In the genomic region with DNA sequence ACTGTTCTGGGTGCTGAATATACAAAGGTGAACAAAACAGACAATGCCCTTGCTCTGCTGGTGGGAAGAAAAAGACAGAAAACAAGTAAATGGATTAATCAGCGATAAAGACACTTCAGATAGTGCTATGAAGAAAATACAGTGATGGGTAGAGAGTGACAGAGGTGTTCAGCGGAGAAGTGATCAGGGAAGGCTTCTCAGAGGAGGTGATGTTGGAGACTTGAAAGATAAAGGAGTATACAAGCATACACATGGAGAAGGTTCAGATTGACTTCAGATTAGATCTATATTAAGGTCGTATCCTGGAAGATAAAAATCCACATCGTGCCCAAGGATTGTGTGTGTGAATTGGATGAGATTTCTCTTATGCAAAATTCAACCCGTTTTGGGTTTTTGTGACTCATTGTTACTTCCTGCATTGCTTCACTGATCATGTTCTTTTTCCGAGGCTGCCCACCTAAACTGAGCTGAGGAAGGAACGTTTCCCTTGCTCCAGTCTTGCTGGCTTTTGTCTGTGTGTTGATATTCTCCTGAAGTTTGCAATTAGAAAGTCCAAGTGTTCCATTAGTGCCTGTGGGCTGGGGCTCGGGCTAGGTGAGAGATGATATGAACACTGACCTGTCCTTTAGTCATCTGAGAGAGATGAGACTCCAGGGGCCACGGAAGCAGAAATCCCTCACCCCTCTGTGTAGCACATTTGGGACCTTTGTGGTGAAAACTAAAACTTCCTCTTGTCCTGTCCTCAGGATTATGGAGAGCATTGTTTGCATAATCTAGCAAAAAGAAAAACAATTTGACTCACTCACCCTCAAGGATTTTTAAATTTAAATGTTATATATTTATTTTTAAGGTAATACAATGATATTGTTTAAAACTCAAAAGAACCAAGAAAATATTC, we compare ENCODE assay signal across 11 cellular contexts. TPM values are rescaled to one million over a fixed set of nuclear protein-coding genes. Genes with fewer than 3 reads are reported as not detected.
DNase-seq lines count a peak whose midpoint lies in the region; ATAC-seq and TF ChIP-seq lines count a peak whose summit lies in the region.
"Had no signal": no experiment of that assay in that cellular context is flagged by ENCODE, and none has a peak within 500 bp of the region (broad histone marks: within the 10 kb centered on the region; RNA-seq: fewer than 3 reads in every experiment).

No MANE protein-coding gene starts in this region.

- ATAC-seq in HG03175 (IDR thresholded peaks at IDR 0.05; ENCODE audit: unreplicated experiment): peak; percentile 40
- no peak for ATAC-seq in HG03039 (IDR thresholded peaks at IDR 0.05; ENCODE audit: unreplicated experiment)
- ATAC-seq: GM23338 had no signal

- CTCF ChIA-PET in activated CD4-positive, alpha-beta memory T cell treated with anti-CD3 and anti-CD28 coated beads for 36 hours (lab: Charles Lee): no interaction called here

- no peak overlapping the region for H3K4me3 ChIP-seq in GM12865 (ENCODE audit: low read depth, low read length)
- H3K4me3 ChIP-seq: GM23338 had no signal

- TF ChIP-seq CTCF in GM12865 (IDR thresholded peaks at IDR 0.05; ENCODE audit: insufficient read depth, low read depth, low read length, missing control alignments): no peak
- TF ChIP-seq CTCF in progenitor cell of endocrine pancreas (IDR thresholded peaks at IDR 0.05; ENCODE audit: unreplicated experiment): no peak

- no peak overlapping the region for H3K27ac Mint-ChIP-seq in activated CD4-positive, alpha-beta memory T cell treated with anti-CD3 and anti-CD28 coated beads for 36 hours
- H3K27ac Mint-ChIP-seq in progenitor cell of endocrine pancreas: peak overlapping the region; percentile 33
- H3K27ac Mint-ChIP-seq: GM23338 had no signal

- H3K9me3 Mint-ChIP-seq in activated CD4-positive, alpha-beta memory T cell treated with anti-CD3 and anti-CD28 coated beads for 36 hours: peaks cover 12% of the 10 kb centered on the region
- peaks cover 13% of the 10 kb centered on the region for H3K9me3 Mint-ChIP-seq in progenitor cell of endocrine pancreas (ENCODE audit: low read depth)

- POLR2A ChIA-PET in activated CD4-positive, alpha-beta memory T cell treated with anti-CD3 and anti-CD28 coated beads for 36 hours (lab: Charles Lee): interaction anchor here (1.0 kb wide), 1 partner anchor 31 kb away, joined by 3 read pairs; no protein-coding TSS in a partner anchor

- no peaks in the 10 kb centered on the region for H3K27me3 Mint-ChIP-seq in activated CD4-positive, alpha-beta memory T cell treated with anti-CD3 and anti-CD28 coated beads for 36 hours
- no peaks in the 10 kb centered on the region for H3K27me3 Mint-ChIP-seq in progenitor cell of endocrine pancreas

- DNase-seq in GM12865 (ENCODE audit: low read depth): peak; percentile 49
- peak; percentile 20 for DNase-seq in activated CD4-positive, alpha-beta memory T cell treated with anti-CD3 and anti-CD28 coated beads for 36 hours
- DNase-seq in progenitor cell of endocrine pancreas (ENCODE audit: low spot score, unreplicated experiment): no peak
- DNase-seq in DMS153 (lab: John Stamatoyannopoulos, UW): no peak
- DNase-seq in cerebellar nuclear complex (lab: John Stamatoyannopoulos, UW): no peak
- DNase-seq in NCI-H1436 (lab: John Stamatoyannopoulos, UW): no peak
- DNase-seq: effector memory CD4-positive, alpha-beta T cell; NCI-H446 treated with DMSO at 0.1 percent for 48 hours had no signal

- peaks cover 15% of the 10 kb centered on the region for H3K36me3 Mint-ChIP-seq in activated CD4-positive, alpha-beta memory T cell treated with anti-CD3 and anti-CD28 coated beads for 36 hours
- peaks cover 12% of the 10 kb centered on the region for H3K36me3 Mint-ChIP-seq in progenitor cell of endocrine pancreas (ENCODE audit: insufficient read depth)

- no peak overlapping the region for H3K4me3 Mint-ChIP-seq in activated CD4-positive, alpha-beta memory T cell treated with anti-CD3 and anti-CD28 coated beads for 36 hours
- H3K4me3 Mint-ChIP-seq in progenitor cell of endocrine pancreas (ENCODE audit: low read depth): no peak overlapping the region
- H3K4me3 Mint-ChIP-seq: GM23338 had no signal

- peaks cover 46% of the 10 kb centered on the region for H3K4me1 Mint-ChIP-seq in activated CD4-positive, alpha-beta memory T cell treated with anti-CD3 and anti-CD28 coated beads for 36 hours (ENCODE audit: low read depth)
- peaks cover 2% of the 10 kb centered on the region for H3K4me1 Mint-ChIP-seq in progenitor cell of endocrine pancreas (ENCODE audit: low read depth)

- intact Hi-C loops in activated CD4-positive, alpha-beta memory T cell treated with anti-CD3 and anti-CD28 coated beads for 36 hours (cut with micrococcal nuclease): no loop called here

RNA-seq across cellular contexts. Expression of a gene that starts 27.6 kb away (rescaled TPM):
- 1 to 10 TPM; 5.7 to 6.2 TPM for total RNA-seq in activated CD4-positive, alpha-beta memory T cell treated with anti-CD3 and anti-CD28 coated beads for 36 hours
- 25.4 and 25.7 TPM in 2 replicates for total RNA-seq in progenitor cell of endocrine pancreas

Comparison
In these comparisons a context has a peak if more than half of its experiments do, and no peak if none do; other contexts are left out.
1. DNase-seq: peak in GM12865 (single experiment) and activated CD4-positive, alpha-beta memory T cell treated with anti-CD3 and anti-CD28 coated beads for 36 hours (single experiment); none in progenitor cell of endocrine pancreas (single experiment), DMS153 (single experiment), cerebellar nuclear complex (0 of 2) and NCI-H1436 (single experiment).